33 cellular contexts compared by ENCODE assay signal in the genomic region with DNA sequence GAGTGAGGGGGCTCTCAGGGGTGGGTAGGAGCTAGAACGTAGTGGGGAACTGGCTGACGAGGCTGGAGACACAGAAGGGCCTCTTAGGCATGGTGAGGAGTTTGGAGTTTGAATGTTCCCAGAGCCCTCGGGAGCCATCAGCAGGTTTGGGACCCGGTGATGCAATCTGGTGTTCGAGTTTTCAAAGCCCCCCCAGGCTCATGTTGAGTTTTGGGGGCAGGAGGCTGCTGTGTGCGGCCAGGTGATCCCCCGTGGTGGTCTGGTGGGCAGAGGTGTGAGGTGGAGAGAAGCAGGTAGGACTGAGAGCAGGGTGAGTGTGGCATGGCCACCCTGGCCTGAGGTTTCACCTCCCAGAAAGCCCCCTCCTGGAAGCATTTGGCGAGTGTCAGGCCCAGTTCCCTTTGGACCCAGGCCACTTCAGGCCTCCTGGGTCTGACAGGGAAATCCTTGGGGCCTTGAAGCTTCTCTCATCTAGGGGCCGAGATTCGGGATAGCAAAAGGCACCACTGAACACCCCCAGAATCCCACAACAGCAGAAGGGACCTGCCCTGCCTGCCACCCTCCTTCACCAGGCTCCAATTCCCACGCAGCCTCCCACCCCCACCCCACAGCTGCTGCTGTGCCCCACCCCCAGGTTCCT. TPM values are rescaled to one million over a fixed set of nuclear protein-coding genes. Genes with fewer than 3 reads are reported as not detected.
A peak's percentile ranks its signal among the peaks of the same experiment; 100 is the strongest.
DNase-seq lines count a peak whose midpoint lies in the region; ATAC-seq, FAIRE-seq and TF ChIP-seq lines count a peak whose summit lies in the region.
"Had no signal": no experiment of that assay in that cellular context is flagged by ENCODE, and none has a peak within 500 bp of the region (broad histone marks: within the 10 kb centered on the region; RNA-seq: fewer than 3 reads in every experiment).

No MANE protein-coding gene starts in this region.

- FAIRE-seq in HepG2 (lab: Jason Lieb, UNC), result no peak
- FAIRE-seq: A549 had no signal

- in situ Hi-C loops in HepG2 (cut with HindIII; ENCODE audit: extremely low pct_ligation_motif_present, low pct_unique_long_range_greater_than_20kb), result loop anchor here (25.0 kb wide), 1 partner anchor 432 kb away; no protein-coding TSS in a partner anchor

- H2AFZ ChIP-seq in HepG2 (ENCODE audit: low read length), result no peak overlapping the region
- H2AFZ ChIP-seq: parathyroid adenoma had no signal

- H3K27me3 Mint-ChIP-seq in T-helper 17 cell, result no peaks in the 10 kb centered on the region

- peaks cover 9% of the 10 kb centered on the region for H3K4me1 Mint-ChIP-seq in T-helper 17 cell

- POLR2A ChIA-PET in HepG2 (lab: Yijun Ruan, JAX), result no interaction called here

- H3K27ac ChIP-seq in HepG2 (ENCODE audit: extremely low read length, insufficient read depth, low read length) (no peak overlapping the region), right lobe of liver (no peak overlapping the region)
- H3K27ac ChIP-seq: A549, breast epithelium, colonic mucosa, epithelial cell of prostate, parathyroid adenoma, right atrium auricular region, suprapubic skin, upper lobe of right lung had no signal

- H3K36me3 ChIP-seq in HepG2 (replicated peaks in 1 of 2; ENCODE audit: control insufficient read depth in 1 of 2, insufficient read depth in 2 of 2, low read length in 2 of 2) (peaks cover 4 to 19% of the 10 kb centered on the region in 2 experiments; a peak in 3 of 5 replicates), right lobe of liver (peaks cover 0 to 5% (median 2%) of the 10 kb centered on the region in 4 donors)
- H3K36me3 ChIP-seq: colonic mucosa had no signal

- ATAC-seq in HepG2 (no peak), right lobe of liver (no peak), T-helper 17 cell (no peak), GM19397 (IDR thresholded peaks at IDR 0.05; ENCODE audit: unreplicated experiment) (no peak)
- ATAC-seq: A549; activated CD8-positive, alpha-beta T cell treated with anti-CD3 and anti-CD28 coated beads, Interleukin-2, amount 10 ng/mL, durations not matched to agents 7 days and 5 days; activated naive CD4-positive, alpha-beta T cell treated with anti-CD3 and anti-CD28 coated beads, Interleukin-2, amount 50 U/mL, for 72 hours; Panc1; upper lobe of right lung had no signal

- no TSS peak for BruUV-seq in HepG2 (replicated peaks; lab: Mats Ljungman, UMichigan)

- H3K9me3 ChIP-seq in HepG2 (ENCODE audit: low read length), result no peaks in the 10 kb centered on the region
- no peaks in the 10 kb centered on the region for H3K9me3 ChIP-seq in right lobe of liver
- no peaks in the 10 kb centered on the region for H3K9me3 ChIP-seq in T-helper 17 cell (ENCODE audit: control insufficient read depth, low read length, poor library complexity, severe bottlenecking)
- H3K9me3 ChIP-seq: A549, breast epithelium, colonic mucosa, right atrium auricular region, suprapubic skin, upper lobe of right lung had no signal

- no peaks in the 10 kb centered on the region for H3K79me2 ChIP-seq in HepG2 (ENCODE audit: insufficient read depth, low read length)

- intact Hi-C loops in HepG2 (cut with micrococcal nuclease; ENCODE audit: unreplicated experiment) (loop anchor here (5.0 kb wide), 2 partner anchors 112 to 427 kb away; a partner anchor contains a TSS), right lobe of liver (cut with DNase I) (loop anchor here (5.0 kb wide), 1 partner anchor 117 kb away; no protein-coding TSS in a partner anchor)

- H3K4me3 ChIP-seq in HepG2 (replicated peaks in 1 of 3; ENCODE audit: insufficient read depth in 1 of 3, low read depth in 2 of 3, low read length in 3 of 3) (no peak overlapping the region), right lobe of liver (no peak overlapping the region)
- H3K4me3 ChIP-seq: A549, breast epithelium, colonic mucosa, lung, suprapubic skin, upper lobe of right lung had no signal

- DNase-seq in HepG2 (ENCODE audit: low spot score) (no peak), right lobe of liver (no peak), T-helper 17 cell (no peak), hepatic stellate cell (ENCODE audit: low spot score) (peak; percentile 32), CD1c-positive myeloid dendritic cell (ENCODE audit: extremely low spot score) (no peak), NCI-H128 (lab: John Stamatoyannopoulos, UW; ENCODE audit: unreplicated experiment) (no peak), DMS79 (lab: John Stamatoyannopoulos, UW) (no peak)
- DNase-seq: activated CD8-positive, alpha-beta T cell treated with anti-CD3 and anti-CD28 coated beads, Interleukin-2, amount 10 ng/mL, durations not matched to agents 7 days and 5 days; colonic mucosa; DMS153; effector CD8-positive, alpha-beta T cell; GOT3; MV-4-11; NCI-H146; NCI-H2107; SHP77 treated with DMSO at 0.1 percent for 48 hours; stimulated activated CD4-positive, alpha-beta T cell treated with anti-CD3 and anti-CD28 coated beads, Interleukin-1b, Interleukin-23, amount 100 ng/mL, for 48 hours; stimulated activated naive CD4-positive, alpha-beta T cell treated with Interleukin-2 at 50 U/mL for 16 hours; SW 1271; T-helper 9 cell; upper lobe of right lung had no signal

- CTCF ChIA-PET in HepG2 (lab: Yijun Ruan, JAX; ENCODE audit: low intra/inter-chr PET ratio, low total read pairs), result no interaction called here

- no peak for TF ChIP-seq RAD21 in HepG2 (CRISPR knock-in tag; IDR thresholded peaks at IDR 0.05)

- TF ChIP-seq EP300 in HepG2 (IDR thresholded peaks at IDR 0.05; ENCODE audit: low read depth in 2 of 2, low read length in 2 of 2) (no peak), HepG2 (CRISPR knock-in tag; IDR thresholded peaks at IDR 0.05; ENCODE audit: borderline replicate concordance) (no peak)

- H4K20me1 ChIP-seq in HepG2 (ENCODE audit: insufficient read depth, low read length), result no peaks in the 10 kb centered on the region

- H3K36me3 Mint-ChIP-seq in T-helper 17 cell (ENCODE audit: low read depth), result no peaks in the 10 kb centered on the region
- H3K36me3 Mint-ChIP-seq: activated naive CD4-positive, alpha-beta T cell treated with anti-CD3 and anti-CD28 coated beads, Interleukin-2, amount 50 U/mL, for 72 hours had no signal

- TF ChIP-seq CTCF in HepG2 (CRISPR knock-in tag; IDR thresholded peaks at IDR 0.05), result no peak
- TF ChIP-seq CTCF in right lobe of liver (IDR thresholded peaks at IDR 0.05), result no peak

- TF ChIP-seq POLR2A in HepG2 (IDR thresholded peaks at IDR 0.05; ENCODE audit: insufficient read depth in 1 of 2, low read depth in 2 of 2, low read length in 2 of 2) (no peak), right lobe of liver (IDR thresholded peaks at IDR 0.05) (no peak)

- H3K27ac Mint-ChIP-seq in T-helper 17 cell, result peak overlapping the region; percentile 45
- H3K27ac Mint-ChIP-seq: activated T-helper 2 cell treated with anti-CD3 and anti-CD28 coated beads, Interferon-gamma antibody, Interleukin-2, Interleukin-4, amounts not matched to agents 10 μg/mL and 5 μg/mL and 100 μg/mL, durations not matched to agents 14 hours and 24 hours and 36 hours had no signal

- H3K4me3 Mint-ChIP-seq in T-helper 17 cell, result peak overlapping the region; percentile 15
- H3K4me3 Mint-ChIP-seq: activated CD8-positive, alpha-beta T cell treated with anti-CD3 and anti-CD28 coated beads, Interleukin-2, amount 10 ng/mL, durations not matched to agents 7 days and 5 days; nephron had no signal

- peaks cover 4% of the 10 kb centered on the region; the same call in 1 of the 2 replicates for H3K4me1 ChIP-seq in HepG2 (ENCODE audit: insufficient read depth, low read length)
- H3K4me1 ChIP-seq in right lobe of liver, result peaks cover 0 to 3% (median 0%) of the 10 kb centered on the region in 4 donors
- H3K4me1 ChIP-seq: A549, breast epithelium, colonic mucosa, parathyroid adenoma had no signal

- H3K4me2 ChIP-seq in HepG2 (ENCODE audit: low read depth, low read length), result no peak overlapping the region
- H3K4me2 ChIP-seq: A549 had no signal

- H3K27me3 ChIP-seq in HepG2 (ENCODE audit: control insufficient read depth in 1 of 2, insufficient read depth in 2 of 2, low read length in 2 of 2) (no peaks in the 10 kb centered on the region), right lobe of liver (no peaks in the 10 kb centered on the region)
- H3K27me3 ChIP-seq: breast epithelium, colonic mucosa, right atrium auricular region, suprapubic skin, upper lobe of right lung had no signal

- H3K9ac ChIP-seq in HepG2 (ENCODE audit: insufficient read depth, low read depth, low read length), result no peak overlapping the region
- H3K9ac ChIP-seq: parathyroid adenoma had no signal

- WGBS in HepG2 (ENCODE audit: low lambda C conversion rate), result 95% methylated on average over 6 of the region's 11 CpGs
- WGBS in right lobe of liver (ENCODE audit: insufficient coverage, low coverage, low lambda C conversion rate, missing lambda C conversion rate), result 60% methylated on average over 5 of the region's 11 CpGs

RNA-seq across cellular contexts. Expression of a gene that starts 1.2 kb away (rescaled TPM):
- total RNA-seq in HepG2 (2016; rRNA removed; fragmentation: Illumina TruSeq; extraction: Trizol) (0.32 and 0.89 TPM in 2 replicates), right lobe of liver (1 to 10 TPM in 4 of 6 experiments, under 1 TPM in 2; 0.31 to 4.2 (median 1.8) TPM), T-helper 17 cell (1 to 10 TPM; 3.0 to 6.1 TPM)
- total RNA-seq in HepG2 (2016; cell fraction: cytosol; rRNA removed; fragmentation: Illumina TruSeq; extraction: Trizol; ENCODE audit: low read depth), result 0.30 and 0.44 TPM in 2 replicates
- total RNA-seq in HepG2 (2016; cell fraction: insoluble cytoplasmic fraction; rRNA removed; fragmentation: Illumina TruSeq; extraction: Trizol), result 0.19 and 0.69 TPM in 2 replicates
- 0.28 and 0.41 TPM in 2 replicates for total RNA-seq in HepG2 (2016; cell fraction: membrane; rRNA removed; fragmentation: Illumina TruSeq; extraction: Trizol)
- 1.1 and 1.4 TPM in 2 replicates for total RNA-seq in HepG2 (2016; cell fraction: nucleus; rRNA removed; fragmentation: Illumina TruSeq; extraction: Trizol)
- 4.0 TPM in 2 replicates for polyA plus RNA-seq in HepG2 (2011; rRNA removed)
- 0.47 and 1.4 TPM in 2 replicates for polyA plus RNA-seq in HepG2 (2011; cell fraction: cytosol; rRNA removed)
- polyA plus RNA-seq in HepG2 (2011; cell fraction: nucleus; rRNA removed), result 61.3 and 67.2 TPM in 2 replicates
- polyA plus RNA-seq in HepG2 (2012), result 5.6 and 8.4 TPM in 2 replicates
- polyA plus RNA-seq in HepG2 (2016; cell fraction: cytosol; fragmentation: Illumina TruSeq; extraction: Trizol; ENCODE audit: low read depth), result 0.37 TPM in 1 of 2 replicates, not detected in the other
- 0.09 TPM in 1 of 2 replicates, not detected in the other for polyA plus RNA-seq in HepG2 (2016; cell fraction: insoluble cytoplasmic fraction; fragmentation: Illumina TruSeq; extraction: Trizol; ENCODE audit: low read depth)
- polyA plus RNA-seq in HepG2 (2016; cell fraction: membrane; fragmentation: Illumina TruSeq; extraction: Trizol; ENCODE audit: low read depth), result not detected in 2 replicates
- 9.8 and 10.6 TPM in 2 replicates for polyA plus RNA-seq in HepG2 (2016; cell fraction: nucleus; fragmentation: Illumina TruSeq; extraction: Trizol; ENCODE audit: insufficient read depth, low read depth)
- polyA minus RNA-seq in HepG2 (2011; rRNA and poly(A)+ RNA removed; ENCODE audit: low replicate concordance), result 0.86 and 2.2 TPM in 2 replicates
- polyA minus RNA-seq in HepG2 (2011; cell fraction: cytosol; rRNA and poly(A)+ RNA removed), result 0.49 TPM in 1 of 2 replicates, not detected in the other
- 5.0 and 5.3 TPM in 2 replicates for polyA minus RNA-seq in HepG2 (2011; cell fraction: nucleus; rRNA and poly(A)+ RNA removed)

RNA-seq across cellular contexts. Expression of a gene that starts 8.2 kb away (rescaled TPM):
- total RNA-seq in HepG2 (2016; rRNA removed; fragmentation: Illumina TruSeq; extraction: Trizol) (0.09 TPM in 1 of 2 replicates, not detected in the other), right lobe of liver (under 1 TPM in 4 of 6 experiments, not detected in 2; 0.05 to 0.33 (median 0.19) TPM), T-helper 17 cell (under 1 TPM; 0.73 to 0.99 TPM)
- total RNA-seq in HepG2 (2016; cell fraction: cytosol; rRNA removed; fragmentation: Illumina TruSeq; extraction: Trizol; ENCODE audit: low read depth), result not detected in 2 replicates
- total RNA-seq in HepG2 (2016; cell fraction: insoluble cytoplasmic fraction; rRNA removed; fragmentation: Illumina TruSeq; extraction: Trizol), result 0.15 TPM in 1 of 2 replicates, not detected in the other
- total RNA-seq in HepG2 (2016; cell fraction: membrane; rRNA removed; fragmentation: Illumina TruSeq; extraction: Trizol), result not detected in 2 replicates
- total RNA-seq in HepG2 (2016; cell fraction: nucleus; rRNA removed; fragmentation: Illumina TruSeq; extraction: Trizol), result 0.16 and 0.19 TPM in 2 replicates
- 0.18 and 0.37 TPM in 2 replicates for polyA plus RNA-seq in HepG2 (2011; rRNA removed)
- polyA plus RNA-seq in HepG2 (2011; cell fraction: cytosol; rRNA removed), result 0.16 and 0.19 TPM in 2 replicates
- 0.66 and 0.74 TPM in 2 replicates for polyA plus RNA-seq in HepG2 (2011; cell fraction: nucleus; rRNA removed)
- polyA plus RNA-seq in HepG2 (2012), result 0.31 and 0.51 TPM in 2 replicates
- not detected in 2 replicates for polyA plus RNA-seq in HepG2 (2016; cell fraction: cytosol; fragmentation: Illumina TruSeq; extraction: Trizol; ENCODE audit: low read depth)
- polyA plus RNA-seq in HepG2 (2016; cell fraction: insoluble cytoplasmic fraction; fragmentation: Illumina TruSeq; extraction: Trizol; ENCODE audit: low read depth), result 0.05 and 0.12 TPM in 2 replicates
- polyA plus RNA-seq in HepG2 (2016; cell fraction: membrane; fragmentation: Illumina TruSeq; extraction: Trizol; ENCODE audit: low read depth), result not detected in 2 replicates
- polyA plus RNA-seq in HepG2 (2016; cell fraction: nucleus; fragmentation: Illumina TruSeq; extraction: Trizol; ENCODE audit: insufficient read depth, low read depth), result 0.35 and 0.44 TPM in 2 replicates
- 0.20 and 0.30 TPM in 2 replicates for polyA minus RNA-seq in HepG2 (2011; rRNA and poly(A)+ RNA removed; ENCODE audit: low replicate concordance)
- polyA minus RNA-seq in HepG2 (2011; cell fraction: cytosol; rRNA and poly(A)+ RNA removed), result 0.26 and 0.30 TPM in 2 replicates
- 0.26 and 0.37 TPM in 2 replicates for polyA minus RNA-seq in HepG2 (2011; cell fraction: nucleus; rRNA and poly(A)+ RNA removed)

RNA-seq across cellular contexts. Expression of a gene that starts 13.9 kb away (rescaled TPM):
- total RNA-seq in HepG2 (2016; rRNA removed; fragmentation: Illumina TruSeq; extraction: Trizol) (278 and 337 TPM in 2 replicates), right lobe of liver (100 to 1,000 TPM in 4 of 6 experiments, 10 to 100 TPM in 2; 20.8 to 202 (median 154) TPM), T-helper 17 cell (100 to 1,000 TPM; 175 to 195 TPM)
- total RNA-seq in HepG2 (2016; cell fraction: cytosol; rRNA removed; fragmentation: Illumina TruSeq; extraction: Trizol; ENCODE audit: low read depth), result 98.4 and 99.8 TPM in 2 replicates
- 323 and 362 TPM in 2 replicates for total RNA-seq in HepG2 (2016; cell fraction: insoluble cytoplasmic fraction; rRNA removed; fragmentation: Illumina TruSeq; extraction: Trizol)
- 84.6 and 89.0 TPM in 2 replicates for total RNA-seq in HepG2 (2016; cell fraction: membrane; rRNA removed; fragmentation: Illumina TruSeq; extraction: Trizol)
- total RNA-seq in HepG2 (2016; cell fraction: nucleus; rRNA removed; fragmentation: Illumina TruSeq; extraction: Trizol), result 193 and 208 TPM in 2 replicates
- 366 and 368 TPM in 2 replicates for polyA plus RNA-seq in HepG2 (2011; rRNA removed)
- 715 and 846 TPM in 2 replicates for polyA plus RNA-seq in HepG2 (2011; cell fraction: cytosol; rRNA removed)
- polyA plus RNA-seq in HepG2 (2011; cell fraction: nucleus; rRNA removed), result 199 and 226 TPM in 2 replicates
- 207 and 262 TPM in 2 replicates for polyA plus RNA-seq in HepG2 (2012)
- 72.4 and 85.3 TPM in 2 replicates for polyA plus RNA-seq in HepG2 (2016; cell fraction: cytosol; fragmentation: Illumina TruSeq; extraction: Trizol; ENCODE audit: low read depth)
- polyA plus RNA-seq in HepG2 (2016; cell fraction: insoluble cytoplasmic fraction; fragmentation: Illumina TruSeq; extraction: Trizol; ENCODE audit: low read depth), result 186 TPM in 2 replicates
- polyA plus RNA-seq in HepG2 (2016; cell fraction: membrane; fragmentation: Illumina TruSeq; extraction: Trizol; ENCODE audit: low read depth), result 52.4 and 56.3 TPM in 2 replicates
- 235 and 237 TPM in 2 replicates for polyA plus RNA-seq in HepG2 (2016; cell fraction: nucleus; fragmentation: Illumina TruSeq; extraction: Trizol; ENCODE audit: insufficient read depth, low read depth)
- polyA minus RNA-seq in HepG2 (2011; rRNA and poly(A)+ RNA removed; ENCODE audit: low replicate concordance), result 73.2 and 83.5 TPM in 2 replicates
- polyA minus RNA-seq in HepG2 (2011; cell fraction: cytosol; rRNA and poly(A)+ RNA removed), result 58.6 and 70.0 TPM in 2 replicates
- 42.1 and 44.4 TPM in 2 replicates for polyA minus RNA-seq in HepG2 (2011; cell fraction: nucleus; rRNA and poly(A)+ RNA removed)

RNA-seq across cellular contexts. Expression of a gene that starts 14.6 kb away (rescaled TPM):
- total RNA-seq in HepG2 (2016; rRNA removed; fragmentation: Illumina TruSeq; extraction: Trizol) (0.71 and 0.86 TPM in 2 replicates), right lobe of liver (1 to 10 TPM in 4 of 6 experiments, under 1 TPM in 2; 0.53 to 2.9 (median 1.1) TPM), T-helper 17 cell (1 to 10 TPM; 3.8 to 3.9 TPM)
- 0.35 and 0.40 TPM in 2 replicates for total RNA-seq in HepG2 (2016; cell fraction: cytosol; rRNA removed; fragmentation: Illumina TruSeq; extraction: Trizol; ENCODE audit: low read depth)
- total RNA-seq in HepG2 (2016; cell fraction: insoluble cytoplasmic fraction; rRNA removed; fragmentation: Illumina TruSeq; extraction: Trizol), result 0.65 and 0.85 TPM in 2 replicates
- 0.83 and 1.3 TPM in 2 replicates for total RNA-seq in HepG2 (2016; cell fraction: membrane; rRNA removed; fragmentation: Illumina TruSeq; extraction: Trizol)
- 0.50 and 1.3 TPM in 2 replicates for total RNA-seq in HepG2 (2016; cell fraction: nucleus; rRNA removed; fragmentation: Illumina TruSeq; extraction: Trizol)
- polyA plus RNA-seq in HepG2 (2011; rRNA removed), result 1.2 and 2.0 TPM in 2 replicates
- 1.4 and 2.8 TPM in 2 replicates for polyA plus RNA-seq in HepG2 (2011; cell fraction: cytosol; rRNA removed)
- polyA plus RNA-seq in HepG2 (2011; cell fraction: nucleus; rRNA removed), result 6.3 and 8.3 TPM in 2 replicates
- polyA plus RNA-seq in HepG2 (2012), result 0.81 and 1.2 TPM in 2 replicates
- 0.16 and 0.19 TPM in 2 replicates for polyA plus RNA-seq in HepG2 (2016; cell fraction: cytosol; fragmentation: Illumina TruSeq; extraction: Trizol; ENCODE audit: low read depth)
- polyA plus RNA-seq in HepG2 (2016; cell fraction: insoluble cytoplasmic fraction; fragmentation: Illumina TruSeq; extraction: Trizol; ENCODE audit: low read depth), result 1.1 and 1.7 TPM in 2 replicates
- polyA plus RNA-seq in HepG2 (2016; cell fraction: membrane; fragmentation: Illumina TruSeq; extraction: Trizol; ENCODE audit: low read depth), result 0.68 and 0.82 TPM in 2 replicates
- 1.3 and 2.4 TPM in 2 replicates for polyA plus RNA-seq in HepG2 (2016; cell fraction: nucleus; fragmentation: Illumina TruSeq; extraction: Trizol; ENCODE audit: insufficient read depth, low read depth)
- 2.0 and 5.3 TPM in 2 replicates for polyA minus RNA-seq in HepG2 (2011; rRNA and poly(A)+ RNA removed; ENCODE audit: low replicate concordance)
- 1.3 and 1.5 TPM in 2 replicates for polyA minus RNA-seq in HepG2 (2011; cell fraction: cytosol; rRNA and poly(A)+ RNA removed)
- 1.9 and 3.7 TPM in 2 replicates for polyA minus RNA-seq in HepG2 (2011; cell fraction: nucleus; rRNA and poly(A)+ RNA removed)
